In genomic region chr18:79616651-79617518, GRCh38 we compare ENCODE assay signal across 10 cellular contexts.
DNase-seq lines count a peak whose midpoint lies in the region; ATAC-seq and TF ChIP-seq lines count a peak whose summit lies in the region.
"Had no signal": no experiment of that assay in that cellular context is flagged by ENCODE, and none has a peak within 500 bp of the region (broad histone marks: within the 10 kb centered on the region; RNA-seq: fewer than 3 reads in every experiment).

No MANE protein-coding gene starts in this region.

- no peak overlapping the region for H3K27ac Mint-ChIP-seq in activated CD8-positive, alpha-beta T cell treated with anti-CD3 and anti-CD28 coated beads for 36 hours
- no peak overlapping the region for H3K27ac Mint-ChIP-seq in activated CD8-positive, alpha-beta T cell treated with anti-CD3 and anti-CD28 coated beads, Interleukin-2, amount 10 ng/mL, durations not matched to agents 7 days and 5 days
- no peak overlapping the region for H3K27ac Mint-ChIP-seq in nephron progenitor cell
- H3K27ac Mint-ChIP-seq: activated naive CD4-positive, alpha-beta T cell treated with anti-CD3 and anti-CD28 coated beads, Interleukin-2, amount 50 U/mL, for 24 hours had no signal

- TF ChIP-seq POLR2A in esophagus muscularis mucosa (IDR thresholded peaks at IDR 0.05; ENCODE audit: low read depth): no peak

- H3K4me3 Mint-ChIP-seq in activated CD8-positive, alpha-beta T cell treated with anti-CD3 and anti-CD28 coated beads for 36 hours: no peak overlapping the region
- no peak overlapping the region for H3K4me3 Mint-ChIP-seq in activated CD8-positive, alpha-beta T cell treated with anti-CD3 and anti-CD28 coated beads, Interleukin-2, amount 10 ng/mL, durations not matched to agents 7 days and 5 days
- no peak overlapping the region for H3K4me3 Mint-ChIP-seq in nephron progenitor cell
- H3K4me3 Mint-ChIP-seq: activated naive CD4-positive, alpha-beta T cell treated with anti-CD3 and anti-CD28 coated beads, Interleukin-2, amount 50 U/mL, for 24 hours; neural crest cell had no signal

- H3K27me3 Mint-ChIP-seq in activated CD8-positive, alpha-beta T cell treated with anti-CD3 and anti-CD28 coated beads for 36 hours: no peaks in the 10 kb centered on the region
- H3K27me3 Mint-ChIP-seq in activated CD8-positive, alpha-beta T cell treated with anti-CD3 and anti-CD28 coated beads, Interleukin-2, amount 10 ng/mL, durations not matched to agents 7 days and 5 days (ENCODE audit: low read depth): no peaks in the 10 kb centered on the region
- H3K27me3 Mint-ChIP-seq in nephron progenitor cell (ENCODE audit: low read depth, poor library complexity): peaks cover 8% of the 10 kb centered on the region

- H2BK5ac ChIP-seq in mesenchymal stem cell (ENCODE audit: low read depth, low read length, poor library complexity, severe bottlenecking): no peak overlapping the region

- intact Hi-C loops in activated CD8-positive, alpha-beta T cell treated with anti-CD3 and anti-CD28 coated beads for 36 hours (cut with micrococcal nuclease): no loop called here
- intact Hi-C loops in esophagus muscularis mucosa (cut with DNase I): no loop called here
- intact Hi-C loops in upper lobe of right lung (cut with DNase I): no loop called here

- peak overlapping the region; percentile 32 for H3K9ac ChIP-seq in mesenchymal stem cell (ENCODE audit: low read length)

- no peak overlapping the region for H3K4ac ChIP-seq in mesenchymal stem cell (ENCODE audit: low read depth in 1 of 2, low read length in 2 of 2)

- H3K27ac ChIP-seq in esophagus muscularis mucosa (replicated peaks in 1 of 4): no peak overlapping the region
- H3K27ac ChIP-seq in mesenchymal stem cell (ENCODE audit: low read length, poor library complexity, severe bottlenecking): no peak overlapping the region
- H3K27ac ChIP-seq in upper lobe of right lung: no peak overlapping the region

- H4K8ac ChIP-seq in mesenchymal stem cell (ENCODE audit: low read length): no peak overlapping the region

- H3K27me3 ChIP-seq in esophagus muscularis mucosa (peaks cover 0 to 27% (median 0%) of the 10 kb centered on the region in 4 donors), mesenchymal stem cell (ENCODE audit: control insufficient read depth in 1 of 2, insufficient read depth in 1 of 2, low read length in 2 of 2) (peaks cover 0 to 32% of the 10 kb centered on the region in 2 experiments), upper lobe of right lung (no peaks in the 10 kb centered on the region)

- no peaks in the 10 kb centered on the region for H3K4me1 Mint-ChIP-seq in activated CD8-positive, alpha-beta T cell treated with anti-CD3 and anti-CD28 coated beads for 36 hours (ENCODE audit: low read depth)
- no peaks in the 10 kb centered on the region for H3K4me1 Mint-ChIP-seq in activated CD8-positive, alpha-beta T cell treated with anti-CD3 and anti-CD28 coated beads, Interleukin-2, amount 10 ng/mL, durations not matched to agents 7 days and 5 days (ENCODE audit: low read depth)
- H3K4me1 Mint-ChIP-seq in nephron progenitor cell: peaks cover 5% of the 10 kb centered on the region
- H3K4me1 Mint-ChIP-seq: activated naive CD4-positive, alpha-beta T cell treated with anti-CD3 and anti-CD28 coated beads, Interleukin-2, amount 50 U/mL, for 24 hours; neural crest cell had no signal

- no peak overlapping the region for H3K14ac ChIP-seq in mesenchymal stem cell (ENCODE audit: low read length in 2 of 2)

- no peak overlapping the region for H2BK15ac ChIP-seq in mesenchymal stem cell (ENCODE audit: low read depth, poor library complexity, severe bottlenecking)

- CTCF ChIA-PET in activated CD8-positive, alpha-beta T cell treated with anti-CD3 and anti-CD28 coated beads for 36 hours (lab: Charles Lee): no interaction called here
- CTCF ChIA-PET in activated CD8-positive, alpha-beta T cell treated with anti-CD3 and anti-CD28 coated beads, Interleukin-2, amount 10 ng/mL, durations not matched to agents 7 days and 5 days (lab: Charles Lee): no interaction called here

- no peak overlapping the region for H2BK12ac ChIP-seq in mesenchymal stem cell (ENCODE audit: low read length in 2 of 2)

- H2AK5ac ChIP-seq in mesenchymal stem cell (ENCODE audit: low read length, severe bottlenecking): no peak overlapping the region

- H3K36me3 ChIP-seq in esophagus muscularis mucosa: no peaks in the 10 kb centered on the region
- H3K36me3 ChIP-seq in mesenchymal stem cell (ENCODE audit: control insufficient read depth in 1 of 2, insufficient read depth in 2 of 2, low read depth in 1 of 2, low read length in 2 of 2): no peaks in the 10 kb centered on the region
- no peaks in the 10 kb centered on the region for H3K36me3 ChIP-seq in upper lobe of right lung

- H3K79me1 ChIP-seq in mesenchymal stem cell (replicated peaks; ENCODE audit: low read length, poor library complexity, severe bottlenecking): no peaks in the 10 kb centered on the region

- no peak for DNase-seq in activated CD8-positive, alpha-beta T cell treated with anti-CD3 and anti-CD28 coated beads for 36 hours
- no peak for DNase-seq in activated CD8-positive, alpha-beta T cell treated with anti-CD3 and anti-CD28 coated beads, Interleukin-2, amount 10 ng/mL, durations not matched to agents 7 days and 5 days
- DNase-seq in esophagus muscularis mucosa (ENCODE audit: extremely low spot score) (no peak), mesenchymal stem cell (peak; percentile 9), upper lobe of right lung (peak; percentile 47), NCI-H526 treated with DMSO at 0.1 percent for 48 hours (lab: John Stamatoyannopoulos, UW) (no peak), nephron progenitor cell (no peak)

- peak; percentile 37 for ATAC-seq in activated CD8-positive, alpha-beta T cell treated with anti-CD3 and anti-CD28 coated beads for 36 hours
- ATAC-seq in activated CD8-positive, alpha-beta T cell treated with anti-CD3 and anti-CD28 coated beads, Interleukin-2, amount 10 ng/mL, durations not matched to agents 7 days and 5 days: no peak
- ATAC-seq in upper lobe of right lung (peak; percentile 26), HG03378 (IDR thresholded peaks at IDR 0.05; ENCODE audit: unreplicated experiment) (no peak)

- H3K9me3 ChIP-seq in esophagus muscularis mucosa: no peaks in the 10 kb centered on the region
- no peaks in the 10 kb centered on the region for H3K9me3 ChIP-seq in mesenchymal stem cell (ENCODE audit: control insufficient read depth, low read length)
- no peaks in the 10 kb centered on the region for H3K9me3 ChIP-seq in upper lobe of right lung

- no peak overlapping the region for H3K18ac ChIP-seq in mesenchymal stem cell (ENCODE audit: low read depth in 1 of 2, low read length in 2 of 2)

- no peak overlapping the region for H2BK120ac ChIP-seq in mesenchymal stem cell (ENCODE audit: low read depth, low read length)

- H3K4me3 ChIP-seq in esophagus muscularis mucosa (peak overlapping the region; percentile 25 to 51 (median 38)), mesenchymal stem cell (ENCODE audit: insufficient read depth in 1 of 2, low read depth in 1 of 2, low read length in 2 of 2) (peak overlapping the region in 1 of 2 experiments; percentile 41), upper lobe of right lung (no peak overlapping the region)

- H2AFZ ChIP-seq in mesenchymal stem cell (ENCODE audit: low read depth, low read length): no peak overlapping the region

- H4K91ac ChIP-seq in mesenchymal stem cell (ENCODE audit: low read length): no peak overlapping the region

- TF ChIP-seq CTCF in activated CD8-positive, alpha-beta T cell treated with anti-CD3 and anti-CD28 coated beads for 36 hours (IDR thresholded peaks at IDR 0.05): no peak
- TF ChIP-seq CTCF in esophagus muscularis mucosa (IDR thresholded peaks at IDR 0.05) (no peak), upper lobe of right lung (IDR thresholded peaks at IDR 0.05) (no peak), nephron progenitor cell (IDR thresholded peaks at IDR 0.05) (no peak)

- peak overlapping the region; percentile 7 for H3K4me2 ChIP-seq in mesenchymal stem cell (ENCODE audit: low read length, poor library complexity, severe bottlenecking)

- H3K36me3 Mint-ChIP-seq in activated CD8-positive, alpha-beta T cell treated with anti-CD3 and anti-CD28 coated beads for 36 hours (ENCODE audit: low read depth): no peaks in the 10 kb centered on the region
- no peaks in the 10 kb centered on the region for H3K36me3 Mint-ChIP-seq in activated CD8-positive, alpha-beta T cell treated with anti-CD3 and anti-CD28 coated beads, Interleukin-2, amount 10 ng/mL, durations not matched to agents 7 days and 5 days (ENCODE audit: low read depth)
- H3K36me3 Mint-ChIP-seq in nephron progenitor cell (ENCODE audit: low read depth): no peaks in the 10 kb centered on the region
- H3K36me3 Mint-ChIP-seq: activated naive CD4-positive, alpha-beta T cell treated with anti-CD3 and anti-CD28 coated beads, Interleukin-2, amount 50 U/mL, for 24 hours had no signal

- 71% methylated on average over 1 of the region's 90 CpGs for WGBS in esophagus muscularis mucosa
- WGBS in mesenchymal stem cell: 82% methylated on average over 36 of the region's 90 CpGs

- H3K4me1 ChIP-seq in esophagus muscularis mucosa (peaks cover 3 to 7% (median 7%) of the 10 kb centered on the region in 4 donors), mesenchymal stem cell (ENCODE audit: control insufficient read depth, insufficient read depth, low read depth, low read length) (peaks cover 10% of the 10 kb centered on the region), upper lobe of right lung (no peaks in the 10 kb centered on the region)

- TF ChIP-seq EP300 in esophagus muscularis mucosa (IDR thresholded peaks at IDR 0.05): no peak

- POLR2A ChIA-PET in activated CD8-positive, alpha-beta T cell treated with anti-CD3 and anti-CD28 coated beads for 36 hours (lab: Charles Lee): no interaction called here
- POLR2A ChIA-PET in activated CD8-positive, alpha-beta T cell treated with anti-CD3 and anti-CD28 coated beads, Interleukin-2, amount 10 ng/mL, durations not matched to agents 7 days and 5 days (lab: Charles Lee): no interaction called here

- H3K23ac ChIP-seq in mesenchymal stem cell (ENCODE audit: low read length in 2 of 2): no peak overlapping the region

- no peaks in the 10 kb centered on the region for H3K9me3 Mint-ChIP-seq in activated CD8-positive, alpha-beta T cell treated with anti-CD3 and anti-CD28 coated beads for 36 hours
- H3K9me3 Mint-ChIP-seq in activated CD8-positive, alpha-beta T cell treated with anti-CD3 and anti-CD28 coated beads, Interleukin-2, amount 10 ng/mL, durations not matched to agents 7 days and 5 days (ENCODE audit: insufficient read depth): no peaks in the 10 kb centered on the region
- no peaks in the 10 kb centered on the region for H3K9me3 Mint-ChIP-seq in nephron progenitor cell
- H3K9me3 Mint-ChIP-seq: activated naive CD4-positive, alpha-beta T cell treated with anti-CD3 and anti-CD28 coated beads, Interleukin-2, amount 50 U/mL, for 24 hours; neural crest cell had no signal

Comparison
In these comparisons a context has a peak if more than half of its experiments do, and no peak if none do; other contexts are left out.
1. ATAC-seq: peak in activated CD8-positive, alpha-beta T cell treated with anti-CD3 and anti-CD28 coated beads for 36 hours (single experiment) and upper lobe of right lung (single experiment); none in activated CD8-positive, alpha-beta T cell treated with anti-CD3 and anti-CD28 coated beads, Interleukin-2, amount 10 ng/mL, durations not matched to agents 7 days and 5 days (single experiment) and HG03378 (single experiment).
2. DNase-seq: peak in mesenchymal stem cell (single experiment) and upper lobe of right lung (single experiment); none in activated CD8-positive, alpha-beta T cell treated with anti-CD3 and anti-CD28 coated beads for 36 hours (single experiment), activated CD8-positive, alpha-beta T cell treated with anti-CD3 and anti-CD28 coated beads, Interleukin-2, amount 10 ng/mL, durations not matched to agents 7 days and 5 days (single experiment), esophagus muscularis mucosa (single experiment), NCI-H526 treated with DMSO at 0.1 percent for 48 hours (single experiment) and nephron progenitor cell (single experiment).